Comparison of ENCODE assay signal across 34 cellular contexts in genomic region chr4:21320034-21320433, GRCh38.
"Had no signal": no experiment of that assay in that cellular context is flagged by ENCODE, and none has a peak within 500 bp of the region (broad histone marks: within the 10 kb centered on the region; RNA-seq: fewer than 3 reads in every experiment).

No MANE protein-coding gene starts in this region.

- H3K4me2 ChIP-seq: KMS-11 had no signal

- H3K36me3 ChIP-seq: MG63 had no signal

- H3K9ac ChIP-seq: KMS-11 had no signal

- H3K27ac ChIP-seq: KMS-11 had no signal

- DNase-seq: Kasumi-1, KG1, MG63, MM.1S, MV-4-11, NCI-H1048, NCI-H1092, NCI-H1092 treated with DMSO at 0.1 percent for 48 hours, NCI-H1105, NCI-H1105 treated with DMSO at 0.1 percent for 48 hours, NCI-H1417, NCI-H1417 treated with DMSO at 0.1 percent for 48 hours, NCI-H1436, NCI-H1436 treated with DMSO at 0.1 percent for 48 hours, NCI-H146, NCI-H1694, NCI-H1694 treated with DMSO at 0.1 percent for 48 hours, NCI-H187, NCI-H187 treated with DMSO at 0.1 percent for 48 hours, NCI-H1930, NCI-H2029, NCI-H2029 treated with DMSO at 0.1 percent for 48 hours, NCI-H2081, NCI-H2081 treated with DMSO at 0.1 percent for 48 hours, NCI-H2107, NCI-H2171, NCI-H2227 treated with DMSO at 0.1 percent for 48 hours, NCI-H226, NCI-H345, NCI-H446, NCI-H446 treated with DMSO at 0.1 percent for 48 hours, NCI-H510A, NCI-H510A treated with DMSO at 0.1 percent for 48 hours had no signal

- H3K9me3 ChIP-seq: MG63 had no signal

- H3K27me3 ChIP-seq: MG63 had no signal

- H3K4me3 ChIP-seq: MG63 had no signal
